In genomic region chr18:6537468-6537867, GRCh38 we compare ENCODE assay signal across 1 cellular context.
TF ChIP-seq lines count a peak whose summit lies in the region.

No MANE protein-coding gene starts in this region.

TF ChIP-seq in HepG2, 621 proteins besides CTCF, POLR2A, EP300 and RAD21 (continued from another document):
- no peak for TF ChIP-seq ZBTB43 (CRISPR knock-in tag; conservative IDR thresholded peaks at IDR 0.05)
- no peak for TF ChIP-seq TMF1 (CRISPR knock-in tag; IDR thresholded peaks at IDR 0.05; ENCODE audit: low read depth)
- no peak for TF ChIP-seq ZNF563 (CRISPR knock-in tag; IDR thresholded peaks at IDR 0.05)
- no peak for TF ChIP-seq ZBTB4 (CRISPR knock-in tag; IDR thresholded peaks at IDR 0.05; ENCODE audit: borderline replicate concordance)
- TF ChIP-seq ZNF616 (CRISPR knock-in tag; IDR thresholded peaks at IDR 0.05; ENCODE audit: low read depth), result no peak
- no peak for TF ChIP-seq E2F5 (CRISPR knock-in tag; conservative IDR thresholded peaks at IDR 0.05)
- no peak for TF ChIP-seq TRIM22 (IDR thresholded peaks at IDR 0.05)
- TF ChIP-seq SOX5 (CRISPR knock-in tag; IDR thresholded peaks at IDR 0.05; ENCODE audit: borderline replicate concordance), result no peak
